8 cellular contexts compared by ENCODE assay signal in genomic region chr13:50126378-50127016, GRCh38.
A peak's percentile ranks its signal among the peaks of the same experiment; 100 is the strongest.
DNase-seq lines count a peak whose midpoint lies in the region; ATAC-seq and TF ChIP-seq lines count a peak whose summit lies in the region.

No MANE protein-coding gene starts in this region.

- H3K4me3 Mint-ChIP-seq in activated T-cell treated with anti-CD3 and anti-CD28 coated beads, Interleukin-2, amount 50 U/mL, for 72 hours, result peak overlapping the region; percentile 87 to 97
- H3K4me3 Mint-ChIP-seq in mesothelial cell of epicardium, result peak overlapping the region; percentile 66

- DNase-seq in activated T-cell treated with anti-CD3 and anti-CD28 coated beads, Interleukin-2, amount 50 U/mL, for 72 hours, result no peak
- DNase-seq in activated T-cell treated with anti-CD3 and anti-CD28 coated beads, Interleukin-2, amount 50 U/mL, for 48 hours, result no peak
- DNase-seq in NCI-H69 (lab: John Stamatoyannopoulos, UW) (peak; percentile 73), cardiac fibroblast (ENCODE audit: low read depth in 2 of 2) (peak; percentile 45 to 56), mesothelial cell of epicardium (ENCODE audit: low spot score in 2 of 2, unreplicated experiment in 2 of 2) (peak in 1 of 2 experiments; percentile 38), omental fat pad (ENCODE audit: low spot score) (no peak)

- H3K27me3 Mint-ChIP-seq in activated T-cell treated with anti-CD3 and anti-CD28 coated beads, Interleukin-2, amount 50 U/mL, for 72 hours (ENCODE audit: low read depth), result peaks cover 28% of the 10 kb centered on the region
- peaks cover 80% of the 10 kb centered on the region for H3K27me3 Mint-ChIP-seq in mesothelial cell of epicardium (ENCODE audit: low read depth)

- TF ChIP-seq CTCF in cardiac fibroblast (IDR thresholded peaks at IDR 0.05; ENCODE audit: low read depth, low read length) (no peak), mesothelial cell of epicardium (IDR thresholded peaks at IDR 0.05; ENCODE audit: unreplicated experiment) (no peak), omental fat pad (IDR thresholded peaks at IDR 0.05) (no peak)

- no peaks in the 10 kb centered on the region for H3K9me3 Mint-ChIP-seq in activated T-cell treated with anti-CD3 and anti-CD28 coated beads, Interleukin-2, amount 50 U/mL, for 72 hours
- H3K9me3 Mint-ChIP-seq in mesothelial cell of epicardium, result no peaks in the 10 kb centered on the region

- peaks cover 71% of the 10 kb centered on the region for H3K4me1 Mint-ChIP-seq in activated T-cell treated with anti-CD3 and anti-CD28 coated beads, Interleukin-2, amount 50 U/mL, for 72 hours (ENCODE audit: low read depth)
- H3K4me1 Mint-ChIP-seq in mesothelial cell of epicardium, result peaks cover 48% of the 10 kb centered on the region

- H3K4me3 ChIP-seq in cardiac fibroblast (replicated peaks in 1 of 2; ENCODE audit: low read depth in 2 of 2, low read length in 2 of 2), result peak overlapping the region in 1 of 2 donors; percentile 92

- H3K27ac Mint-ChIP-seq in activated T-cell treated with anti-CD3 and anti-CD28 coated beads, Interleukin-2, amount 50 U/mL, for 72 hours, result peak overlapping the region; percentile 85
- peak overlapping the region; percentile 59 for H3K27ac Mint-ChIP-seq in mesothelial cell of epicardium

- no peak for ATAC-seq in activated T-cell treated with anti-CD3 and anti-CD28 coated beads, Interleukin-2, amount 50 U/mL, for 72 hours (replicated peaks in 1 of 2)
- no peak for ATAC-seq in omental fat pad (ENCODE audit: low FRiP score)
- no peak for ATAC-seq in GM19351 (IDR thresholded peaks at IDR 0.05; ENCODE audit: unreplicated experiment)
- no peak for ATAC-seq in GM21529 (IDR thresholded peaks at IDR 0.05; ENCODE audit: unreplicated experiment)

- H3K36me3 Mint-ChIP-seq in activated T-cell treated with anti-CD3 and anti-CD28 coated beads, Interleukin-2, amount 50 U/mL, for 72 hours (ENCODE audit: insufficient read depth in 2 of 2), result peaks cover 2 to 4% of the 10 kb centered on the region in 2 donors
- no peaks in the 10 kb centered on the region for H3K36me3 Mint-ChIP-seq in mesothelial cell of epicardium

Comparison
In these comparisons a context has a peak if more than half of its experiments do, and no peak if none do; other contexts are left out.
1. DNase-seq: peak in NCI-H69 (single experiment) and cardiac fibroblast (2 of 2); none in activated T-cell treated with anti-CD3 and anti-CD28 coated beads, Interleukin-2, amount 50 U/mL, for 72 hours (0 of 2), activated T-cell treated with anti-CD3 and anti-CD28 coated beads, Interleukin-2, amount 50 U/mL, for 48 hours (0 of 2) and omental fat pad (single experiment).